ENCODE assay signal across 8 cellular contexts in genomic region chr11:10934293-10934850, GRCh38.
A peak's percentile ranks its signal among the peaks of the same experiment; 100 is the strongest.
DNase-seq lines count a peak whose midpoint lies in the region; ATAC-seq and TF ChIP-seq lines count a peak whose summit lies in the region.

No MANE protein-coding gene starts in this region.

- TF ChIP-seq CTCF in LNCaP clone FGC (IDR thresholded peaks at IDR 0.05; ENCODE audit: control insufficient read depth, extremely low read depth, insufficient read depth) (no peak), astrocyte of the cerebellum (IDR thresholded peaks at IDR 0.05; ENCODE audit: low read depth, low read length, missing control alignments) (no peak)

- no peak overlapping the region for H3K27ac ChIP-seq in BLaER1
- no peak overlapping the region for H3K27ac ChIP-seq in mesenchymal stem cell (ENCODE audit: low read length, poor library complexity, severe bottlenecking)

- peaks cover 19% of the 10 kb centered on the region for H3K4me1 ChIP-seq in BLaER1
- peaks cover 9% of the 10 kb centered on the region for H3K4me1 ChIP-seq in mesenchymal stem cell (ENCODE audit: control insufficient read depth, insufficient read depth, low read depth, low read length)

- peak; percentile 30 for DNase-seq in LNCaP clone FGC (ENCODE audit: low read depth)
- DNase-seq in astrocyte of the cerebellum (ENCODE audit: low read depth), result no peak
- no peak for DNase-seq in mesenchymal stem cell
- DNase-seq in GF-D8 (lab: John Stamatoyannopoulos, UW), result no peak
- no peak for DNase-seq in G401 (ENCODE audit: low spot score)

- H3K9ac ChIP-seq in BLaER1 (no peak overlapping the region), mesenchymal stem cell (ENCODE audit: low read length) (peak overlapping the region; percentile 81)

- H4K8ac ChIP-seq in mesenchymal stem cell (ENCODE audit: low read length), result no peak overlapping the region

- no peak overlapping the region for H2AFZ ChIP-seq in mesenchymal stem cell (ENCODE audit: low read depth, low read length)

- no peaks in the 10 kb centered on the region for H3K36me3 ChIP-seq in BLaER1
- H3K36me3 ChIP-seq in mesenchymal stem cell (ENCODE audit: control insufficient read depth in 1 of 2, insufficient read depth in 2 of 2, low read depth in 1 of 2, low read length in 2 of 2), result no peaks in the 10 kb centered on the region

- H3K14ac ChIP-seq in mesenchymal stem cell (ENCODE audit: low read length in 2 of 2), result no peak overlapping the region

- ATAC-seq in HG03378 (IDR thresholded peaks at IDR 0.05; ENCODE audit: unreplicated experiment) (no peak), HG02885 (IDR thresholded peaks at IDR 0.05; ENCODE audit: poor library complexity, unreplicated experiment) (no peak)

- H2BK12ac ChIP-seq in mesenchymal stem cell (ENCODE audit: low read length in 2 of 2), result no peak overlapping the region

- H2BK5ac ChIP-seq in mesenchymal stem cell (ENCODE audit: low read depth, low read length, poor library complexity, severe bottlenecking), result no peak overlapping the region

- H3K79me1 ChIP-seq in mesenchymal stem cell (replicated peaks; ENCODE audit: low read length, poor library complexity, severe bottlenecking), result peaks cover 3% of the 10 kb centered on the region

- no peak overlapping the region for H3K4ac ChIP-seq in mesenchymal stem cell (ENCODE audit: low read depth in 1 of 2, low read length in 2 of 2)

- peak overlapping the region; percentile 73 for H3K4me2 ChIP-seq in BLaER1
- H3K4me2 ChIP-seq in mesenchymal stem cell (ENCODE audit: low read length, poor library complexity, severe bottlenecking), result peak overlapping the region; percentile 90

- H3K27me3 ChIP-seq in BLaER1 (peaks cover 41% of the 10 kb centered on the region), mesenchymal stem cell (ENCODE audit: control insufficient read depth in 1 of 2, insufficient read depth in 1 of 2, low read length in 2 of 2) (no peaks in the 10 kb centered on the region)

- H3K4me3 ChIP-seq in BLaER1 (peak overlapping the region; percentile 32; the same call in 1 of the 2 replicates), LNCaP clone FGC (ENCODE audit: low read depth, low read length) (peak overlapping the region; percentile 48), astrocyte of the cerebellum (ENCODE audit: low read depth, low read length) (peak overlapping the region; percentile 42), mesenchymal stem cell (ENCODE audit: insufficient read depth in 1 of 2, low read depth in 1 of 2, low read length in 2 of 2) (peak overlapping the region in 1 of 2 experiments; percentile 77)

- H3K18ac ChIP-seq in mesenchymal stem cell (ENCODE audit: low read depth in 1 of 2, low read length in 2 of 2), result peak overlapping the region in 1 of 2 experiments; percentile 7

- no peak overlapping the region for H4K91ac ChIP-seq in mesenchymal stem cell (ENCODE audit: low read length)

- H3K9me3 ChIP-seq in BLaER1 (no peaks in the 10 kb centered on the region), mesenchymal stem cell (ENCODE audit: control insufficient read depth, low read length) (no peaks in the 10 kb centered on the region)

- in situ Hi-C loops in astrocyte of the cerebellum (cut with HindIII; ENCODE audit: low sequenced_read_pairs), result no loop called here
- in situ Hi-C loops in G401 (cut with HindIII; ENCODE audit: low sequenced_read_pairs), result no loop called here

- H3K23ac ChIP-seq in mesenchymal stem cell (ENCODE audit: low read length in 2 of 2), result no peak overlapping the region

- no peak overlapping the region for H2BK120ac ChIP-seq in mesenchymal stem cell (ENCODE audit: low read depth, low read length)

- no peak overlapping the region for H2AK5ac ChIP-seq in mesenchymal stem cell (ENCODE audit: low read length, severe bottlenecking)

- peaks cover 9% of the 10 kb centered on the region; the same call in 1 of the 2 replicates for H4K20me1 ChIP-seq in BLaER1

- peak overlapping the region; percentile 70 for H2BK15ac ChIP-seq in mesenchymal stem cell (ENCODE audit: low read depth, poor library complexity, severe bottlenecking)

- 7% methylated on average over 8 of the region's 9 CpGs for WGBS in mesenchymal stem cell
